ENCODE assay signal across 1 cellular context in genomic region chr4:8538076-8538702, GRCh38.
TF ChIP-seq lines count a peak whose summit lies in the region.

No MANE protein-coding gene starts in this region.

TF ChIP-seq in H1, 55 proteins besides CTCF, POLR2A, EP300 and RAD21:
- no peak for TF ChIP-seq HDAC6 (IDR thresholded peaks at IDR 0.05; ENCODE audit: low read depth, low read length)
- TF ChIP-seq, protein P1, sequence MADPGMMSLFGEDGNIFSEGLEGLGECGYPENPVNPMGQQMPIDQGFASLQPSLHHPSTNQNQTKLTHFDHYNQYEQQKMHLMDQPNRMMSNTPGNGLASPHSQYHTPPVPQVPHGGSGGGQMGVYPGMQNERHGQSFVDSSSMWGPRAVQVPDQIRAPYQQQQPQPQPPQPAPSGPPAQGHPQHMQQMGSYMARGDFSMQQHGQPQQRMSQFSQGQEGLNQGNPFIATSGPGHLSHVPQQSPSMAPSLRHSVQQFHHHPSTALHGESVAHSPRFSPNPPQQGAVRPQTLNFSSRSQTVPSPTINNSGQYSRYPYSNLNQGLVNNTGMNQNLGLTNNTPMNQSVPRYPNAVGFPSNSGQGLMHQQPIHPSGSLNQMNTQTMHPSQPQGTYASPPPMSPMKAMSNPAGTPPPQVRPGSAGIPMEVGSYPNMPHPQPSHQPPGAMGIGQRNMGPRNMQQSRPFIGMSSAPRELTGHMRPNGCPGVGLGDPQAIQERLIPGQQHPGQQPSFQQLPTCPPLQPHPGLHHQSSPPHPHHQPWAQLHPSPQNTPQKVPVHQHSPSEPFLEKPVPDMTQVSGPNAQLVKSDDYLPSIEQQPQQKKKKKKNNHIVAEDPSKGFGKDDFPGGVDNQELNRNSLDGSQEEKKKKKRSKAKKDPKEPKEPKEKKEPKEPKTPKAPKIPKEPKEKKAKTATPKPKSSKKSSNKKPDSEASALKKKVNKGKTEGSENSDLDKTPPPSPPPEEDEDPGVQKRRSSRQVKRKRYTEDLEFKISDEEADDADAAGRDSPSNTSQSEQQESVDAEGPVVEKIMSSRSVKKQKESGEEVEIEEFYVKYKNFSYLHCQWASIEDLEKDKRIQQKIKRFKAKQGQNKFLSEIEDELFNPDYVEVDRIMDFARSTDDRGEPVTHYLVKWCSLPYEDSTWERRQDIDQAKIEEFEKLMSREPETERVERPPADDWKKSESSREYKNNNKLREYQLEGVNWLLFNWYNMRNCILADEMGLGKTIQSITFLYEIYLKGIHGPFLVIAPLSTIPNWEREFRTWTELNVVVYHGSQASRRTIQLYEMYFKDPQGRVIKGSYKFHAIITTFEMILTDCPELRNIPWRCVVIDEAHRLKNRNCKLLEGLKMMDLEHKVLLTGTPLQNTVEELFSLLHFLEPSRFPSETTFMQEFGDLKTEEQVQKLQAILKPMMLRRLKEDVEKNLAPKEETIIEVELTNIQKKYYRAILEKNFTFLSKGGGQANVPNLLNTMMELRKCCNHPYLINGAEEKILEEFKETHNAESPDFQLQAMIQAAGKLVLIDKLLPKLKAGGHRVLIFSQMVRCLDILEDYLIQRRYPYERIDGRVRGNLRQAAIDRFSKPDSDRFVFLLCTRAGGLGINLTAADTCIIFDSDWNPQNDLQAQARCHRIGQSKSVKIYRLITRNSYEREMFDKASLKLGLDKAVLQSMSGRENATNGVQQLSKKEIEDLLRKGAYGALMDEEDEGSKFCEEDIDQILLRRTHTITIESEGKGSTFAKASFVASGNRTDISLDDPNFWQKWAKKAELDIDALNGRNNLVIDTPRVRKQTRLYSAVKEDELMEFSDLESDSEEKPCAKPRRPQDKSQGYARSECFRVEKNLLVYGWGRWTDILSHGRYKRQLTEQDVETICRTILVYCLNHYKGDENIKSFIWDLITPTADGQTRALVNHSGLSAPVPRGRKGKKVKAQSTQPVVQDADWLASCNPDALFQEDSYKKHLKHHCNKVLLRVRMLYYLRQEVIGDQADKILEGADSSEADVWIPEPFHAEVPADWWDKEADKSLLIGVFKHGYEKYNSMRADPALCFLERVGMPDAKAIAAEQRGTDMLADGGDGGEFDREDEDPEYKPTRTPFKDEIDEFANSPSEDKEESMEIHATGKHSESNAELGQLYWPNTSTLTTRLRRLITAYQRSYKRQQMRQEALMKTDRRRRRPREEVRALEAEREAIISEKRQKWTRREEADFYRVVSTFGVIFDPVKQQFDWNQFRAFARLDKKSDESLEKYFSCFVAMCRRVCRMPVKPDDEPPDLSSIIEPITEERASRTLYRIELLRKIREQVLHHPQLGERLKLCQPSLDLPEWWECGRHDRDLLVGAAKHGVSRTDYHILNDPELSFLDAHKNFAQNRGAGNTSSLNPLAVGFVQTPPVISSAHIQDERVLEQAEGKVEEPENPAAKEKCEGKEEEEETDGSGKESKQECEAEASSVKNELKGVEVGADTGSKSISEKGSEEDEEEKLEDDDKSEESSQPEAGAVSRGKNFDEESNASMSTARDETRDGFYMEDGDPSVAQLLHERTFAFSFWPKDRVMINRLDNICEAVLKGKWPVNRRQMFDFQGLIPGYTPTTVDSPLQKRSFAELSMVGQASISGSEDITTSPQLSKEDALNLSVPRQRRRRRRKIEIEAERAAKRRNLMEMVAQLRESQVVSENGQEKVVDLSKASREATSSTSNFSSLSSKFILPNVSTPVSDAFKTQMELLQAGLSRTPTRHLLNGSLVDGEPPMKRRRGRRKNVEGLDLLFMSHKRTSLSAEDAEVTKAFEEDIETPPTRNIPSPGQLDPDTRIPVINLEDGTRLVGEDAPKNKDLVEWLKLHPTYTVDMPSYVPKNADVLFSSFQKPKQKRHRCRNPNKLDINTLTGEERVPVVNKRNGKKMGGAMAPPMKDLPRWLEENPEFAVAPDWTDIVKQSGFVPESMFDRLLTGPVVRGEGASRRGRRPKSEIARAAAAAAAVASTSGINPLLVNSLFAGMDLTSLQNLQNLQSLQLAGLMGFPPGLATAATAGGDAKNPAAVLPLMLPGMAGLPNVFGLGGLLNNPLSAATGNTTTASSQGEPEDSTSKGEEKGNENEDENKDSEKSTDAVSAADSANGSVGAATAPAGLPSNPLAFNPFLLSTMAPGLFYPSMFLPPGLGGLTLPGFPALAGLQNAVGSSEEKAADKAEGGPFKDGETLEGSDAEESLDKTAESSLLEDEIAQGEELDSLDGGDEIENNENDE (IDR thresholded peaks at IDR 0.05; ENCODE audit: insufficient replicate concordance, low read length) = no peak
- no peak for TF ChIP-seq BCL11A (IDR thresholded peaks at IDR 0.05; ENCODE audit: low read depth in 2 of 2, low read length in 2 of 2)
- no peak for TF ChIP-seq TAF1 (IDR thresholded peaks at IDR 0.05; ENCODE audit: low read depth, low read length)
- TF ChIP-seq RFX5 (IDR thresholded peaks at IDR 0.05; ENCODE audit: borderline replicate concordance, low read depth, low read length) = no peak
- TF ChIP-seq, protein P2, sequence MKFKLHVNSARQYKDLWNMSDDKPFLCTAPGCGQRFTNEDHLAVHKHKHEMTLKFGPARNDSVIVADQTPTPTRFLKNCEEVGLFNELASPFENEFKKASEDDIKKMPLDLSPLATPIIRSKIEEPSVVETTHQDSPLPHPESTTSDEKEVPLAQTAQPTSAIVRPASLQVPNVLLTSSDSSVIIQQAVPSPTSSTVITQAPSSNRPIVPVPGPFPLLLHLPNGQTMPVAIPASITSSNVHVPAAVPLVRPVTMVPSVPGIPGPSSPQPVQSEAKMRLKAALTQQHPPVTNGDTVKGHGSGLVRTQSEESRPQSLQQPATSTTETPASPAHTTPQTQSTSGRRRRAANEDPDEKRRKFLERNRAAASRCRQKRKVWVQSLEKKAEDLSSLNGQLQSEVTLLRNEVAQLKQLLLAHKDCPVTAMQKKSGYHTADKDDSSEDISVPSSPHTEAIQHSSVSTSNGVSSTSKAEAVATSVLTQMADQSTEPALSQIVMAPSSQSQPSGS (IDR thresholded peaks at IDR 0.05; ENCODE audit: low read length) = no peak
- no peak for TF ChIP-seq ZNF274 (IDR thresholded peaks at IDR 0.05; ENCODE audit: borderline replicate concordance, extremely low read depth, low read length)
- no peak for TF ChIP-seq BRCA1 (IDR thresholded peaks at IDR 0.05; ENCODE audit: low read depth, low read length)
- no peak for TF ChIP-seq KDM5A (IDR thresholded peaks at IDR 0.05; ENCODE audit: low read length)
- TF ChIP-seq GABPA (IDR thresholded peaks at IDR 0.05; ENCODE audit: borderline replicate concordance, insufficient read depth, low read length) = no peak
- no peak for TF ChIP-seq ASH2L (IDR thresholded peaks at IDR 0.05; ENCODE audit: low read length)
- no peak for TF ChIP-seq SAP30 (IDR thresholded peaks at IDR 0.05; ENCODE audit: insufficient read depth, insufficient replicate concordance, low read length)
- TF ChIP-seq CBX5 (IDR thresholded peaks at IDR 0.05; ENCODE audit: low read depth, low read length) = no peak
- no peak for TF ChIP-seq POU5F1 (IDR thresholded peaks at IDR 0.05; ENCODE audit: low read depth, low read length)
- TF ChIP-seq POLR2AphosphoS5 (IDR thresholded peaks at IDR 0.05; ENCODE audit: low read depth, low read length) = no peak
- TF ChIP-seq, protein P3, sequence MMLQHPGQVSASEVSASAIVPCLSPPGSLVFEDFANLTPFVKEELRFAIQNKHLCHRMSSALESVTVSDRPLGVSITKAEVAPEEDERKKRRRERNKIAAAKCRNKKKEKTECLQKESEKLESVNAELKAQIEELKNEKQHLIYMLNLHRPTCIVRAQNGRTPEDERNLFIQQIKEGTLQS (IDR thresholded peaks at IDR 0.05; ENCODE audit: insufficient read depth, low read depth, low read length) = no peak
- TF ChIP-seq CTBP2 (IDR thresholded peaks at IDR 0.05; ENCODE audit: borderline replicate concordance, insufficient read depth, insufficient read length, low read length) = no peak
- TF ChIP-seq KDM1A (IDR thresholded peaks at IDR 0.05; ENCODE audit: borderline replicate concordance, low read length) = no peak
- no peak for TF ChIP-seq JUND (IDR thresholded peaks at IDR 0.05; ENCODE audit: low read length)
- no peak for TF ChIP-seq TBP (IDR thresholded peaks at IDR 0.05; ENCODE audit: low read depth, low read length)
